Comparison of ENCODE assay signal across 1 cellular context in genomic region chr19:57477191-57478008, GRCh38.
A peak's percentile ranks its signal among the peaks of the same experiment; 100 is the strongest.
TF ChIP-seq lines count a peak whose summit lies in the region.

ZNF772 (minus strand) TSS chr19:57477566; CDS start chr19:57477309, 257 bp downstream.

TF ChIP-seq in HEK293, 187 proteins besides CTCF, POLR2A, EP300 and RAD21 (continued from another document and continues in another):
- TF ChIP-seq ZNF488 (tag by site-specific recombination; IDR thresholded peaks at IDR 0.05) (no peak), ZNF24 (tag by site-specific recombination; IDR thresholded peaks at IDR 0.05) (no peak; the same call in 1 of the 2 replicates), ZSCAN23 (tag by site-specific recombination; IDR thresholded peaks at IDR 0.05) (no peak), ZNF600 (tag by site-specific recombination; IDR thresholded peaks at IDR 0.05) (no peak), ZNF280D (tag by site-specific recombination; IDR thresholded peaks at IDR 0.05) (0 out of 2 replicates have a peak, but pooled peaks have one; percentile 49), ZNF473 (tag by site-specific recombination; IDR thresholded peaks at IDR 0.05) (no peak), ZNF549 (tag by site-specific recombination; IDR thresholded peaks at IDR 0.05) (no peak), ZNF121 (tag by site-specific recombination; IDR thresholded peaks at IDR 0.05) (no peak), ZNF175 (tag by site-specific recombination; IDR thresholded peaks at IDR 0.05) (no peak), ZFP41 (tag by site-specific recombination; IDR thresholded peaks at IDR 0.05; ENCODE audit: borderline replicate concordance) (no peak), ZNF133 (tag by site-specific recombination; IDR thresholded peaks at IDR 0.05) (no peak), KLF10 (tag by site-specific recombination; IDR thresholded peaks at IDR 0.05) (no peak), ZNF311 (tag by site-specific recombination; IDR thresholded peaks at IDR 0.05; ENCODE audit: borderline replicate concordance) (no peak), HOXA7 (CRISPR knock-in tag; IDR thresholded peaks at IDR 0.05; ENCODE audit: borderline replicate concordance) (no peak), ZBTB1 (tag by site-specific recombination; IDR thresholded peaks at IDR 0.05) (no peak), KLF1 (tag by site-specific recombination; IDR thresholded peaks at IDR 0.05) (0 out of 2 replicates have a peak, but pooled peaks have one; percentile 39), ZNF571 (tag by site-specific recombination; IDR thresholded peaks at IDR 0.05) (no peak), ZNF548 (tag by site-specific recombination; IDR thresholded peaks at IDR 0.05) (no peak), ZNF354C (tag by site-specific recombination; IDR thresholded peaks at IDR 0.05; ENCODE audit: borderline replicate concordance, low read depth) (no peak), ZNF629 (tag by site-specific recombination; IDR thresholded peaks at IDR 0.05) (no peak), ZNF341 (tag by site-specific recombination; IDR thresholded peaks at IDR 0.05; ENCODE audit: low read depth) (no peak), MEIS1 (CRISPR knock-in tag; IDR thresholded peaks at IDR 0.05; ENCODE audit: borderline replicate concordance) (no peak), GLIS1 (tag by site-specific recombination; IDR thresholded peaks at IDR 0.05) (0 out of 2 replicates have a peak, but pooled peaks have one; percentile 19), GLIS2 (tag by site-specific recombination; IDR thresholded peaks at IDR 0.05) (no peak), OSR2 (tag by site-specific recombination; IDR thresholded peaks at IDR 0.05) (no peak), ZNF202 (tag by site-specific recombination; IDR thresholded peaks at IDR 0.05; ENCODE audit: borderline replicate concordance) (no peak), ZXDB (tag by site-specific recombination; IDR thresholded peaks at IDR 0.05) (peak; percentile 81; the same call in 1 of the 2 replicates), ZNF510 (tag by site-specific recombination; IDR thresholded peaks at IDR 0.05; ENCODE audit: insufficient replicate concordance) (no peak), ZNF596 (tag by site-specific recombination; IDR thresholded peaks at IDR 0.05) (no peak), ZNF2 (tag by site-specific recombination; IDR thresholded peaks at IDR 0.05) (no peak), ZNF830 (tag by site-specific recombination; IDR thresholded peaks at IDR 0.05; ENCODE audit: low read depth) (no peak), ZNF518A (tag by site-specific recombination; conservative IDR thresholded peaks at IDR 0.05; ENCODE audit: low read depth) (peak; percentile 92), ZSCAN5A (tag by site-specific recombination; IDR thresholded peaks at IDR 0.05) (no peak), ZNF266 (tag by site-specific recombination; IDR thresholded peaks at IDR 0.05; ENCODE audit: low read depth) (no peak), ZNF221 (tag by site-specific recombination; IDR thresholded peaks at IDR 0.05; ENCODE audit: borderline replicate concordance) (no peak), PRDM6 (tag by site-specific recombination; IDR thresholded peaks at IDR 0.05) (no peak), ZNF174 (tag by site-specific recombination; IDR thresholded peaks at IDR 0.05) (no peak), OVOL3 (tag by site-specific recombination; IDR thresholded peaks at IDR 0.05) (0 out of 2 replicates have a peak, but pooled peaks have one; percentile 16), KLF7 (tag by site-specific recombination; IDR thresholded peaks at IDR 0.05; ENCODE audit: borderline replicate concordance) (no peak), ZNF140 (tag by site-specific recombination; IDR thresholded peaks at IDR 0.05) (no peak), ZNF423 (tag by site-specific recombination; IDR thresholded peaks at IDR 0.05) (no peak), ZNF449 (tag by site-specific recombination; IDR thresholded peaks at IDR 0.05) (no peak), ZNF362 (tag by site-specific recombination; IDR thresholded peaks at IDR 0.05) (no peak), ZBTB26 (tag by site-specific recombination; optimal IDR thresholded peaks at IDR 0.05) (peak; percentile 15), WT1 (tag by site-specific recombination; IDR thresholded peaks at IDR 0.05) (no peak), PBX3 (CRISPR knock-in tag; IDR thresholded peaks at IDR 0.05) (peak; percentile 30; the same call in 1 of the 2 replicates), ZNF335 (tag by site-specific recombination; conservative IDR thresholded peaks at IDR 0.05) (peak; percentile 93), ZNF211 (tag by site-specific recombination; IDR thresholded peaks at IDR 0.05; ENCODE audit: low read depth) (no peak)
